In genomic region chr19:58304748-58305064, GRCh38 we compare ENCODE assay signal across 6 cellular contexts. TPM values are rescaled to one million over a fixed set of nuclear protein-coding genes. Genes with fewer than 3 reads are reported as not detected.
A peak's percentile ranks its signal among the peaks of the same experiment; 100 is the strongest.
DNase-seq lines count a peak whose midpoint lies in the region; ATAC-seq and TF ChIP-seq lines count a peak whose summit lies in the region.

No MANE protein-coding gene starts in this region.

- H3K9me3 Mint-ChIP-seq in T-cell, result peaks cover 0 to 3% (median 0%) of the 10 kb centered on the region in 3 donors

- H3K27me3 ChIP-seq in DOHH2 (ENCODE audit: control insufficient read depth, low read length), result no peaks in the 10 kb centered on the region

- H3K36me3 Mint-ChIP-seq in T-cell, result peaks cover 62% of the 10 kb centered on the region

- H3K4me1 ChIP-seq in DOHH2 (ENCODE audit: control insufficient read depth, low read length), result peaks cover 15% of the 10 kb centered on the region

- peaks cover 49 to 52% (median 50%) of the 10 kb centered on the region in 3 donors for H3K4me1 Mint-ChIP-seq in T-cell

- peak overlapping the region; percentile 96 to 99 (median 98) for H3K4me3 Mint-ChIP-seq in T-cell

- no peak for DNase-seq in T-cell
- no peak for DNase-seq in left colon
- DNase-seq in SHP77 treated with DMSO at 0.1 percent for 48 hours (lab: John Stamatoyannopoulos, UW), result no peak
- DNase-seq in cortex of kidney (lab: John Stamatoyannopoulos, UW), result no peak
- DNase-seq in activated CD8-positive, alpha-beta memory T cell treated with anti-CD3 and anti-CD28 coated beads, Interleukin-2, amount 50 U/mL, for 48 hours, result no peak

- H3K4me2 ChIP-seq in DOHH2 (ENCODE audit: low read length), result peak overlapping the region; percentile 64

- no peaks in the 10 kb centered on the region for H3F3A ChIP-seq in DOHH2 (ENCODE audit: control insufficient read depth, insufficient read depth)

- peaks cover 65% of the 10 kb centered on the region for H3K36me3 ChIP-seq in DOHH2 (ENCODE audit: control insufficient read depth, low read length)

- H3K27ac Mint-ChIP-seq in T-cell, result peak overlapping the region; percentile 95 to 97

- H3K9me2 ChIP-seq in DOHH2 (replicated peaks; ENCODE audit: control insufficient read depth, low read length), result no peaks in the 10 kb centered on the region

- intact Hi-C loops in left colon (cut with DNase I, micrococcal nuclease), result no loop called here

- H3K4me3 ChIP-seq in DOHH2 (ENCODE audit: low read length), result peak overlapping the region; percentile 96

- H3K9me3 ChIP-seq in DOHH2 (ENCODE audit: control insufficient read depth, insufficient read depth, low read length), result peaks cover 42% of the 10 kb centered on the region

- H3K79me2 ChIP-seq in DOHH2 (ENCODE audit: control insufficient read depth, low read length), result peaks cover 40% of the 10 kb centered on the region

- no peaks in the 10 kb centered on the region for H4K20me1 ChIP-seq in DOHH2 (ENCODE audit: control insufficient read depth, insufficient read depth, low read depth, low read length)

- H3K27me3 Mint-ChIP-seq in T-cell, result no peaks in the 10 kb centered on the region

- peak overlapping the region; percentile 6; the same call in 1 of the 2 replicates for H3K27ac ChIP-seq in DOHH2 (ENCODE audit: low read depth, low read length)

- POLR2A ChIA-PET in T-cell (lab: Charles Lee), result interaction anchor here in 1 of 2 donors (0.7 kb wide), 1 partner anchor 104 kb away, joined by 3 read pairs; the partner anchor contains the start of gene ZNF584

- no peak for TF ChIP-seq CTCF in DOHH2 (IDR thresholded peaks at IDR 0.05; ENCODE audit: low read depth, low read length, poor library complexity, severe bottlenecking)

- CTCF ChIA-PET in T-cell (lab: Charles Lee), result interaction anchor here in 1 of 2 donors (0.7 to 1.0 kb wide), 2 partner anchors 22 to 623 kb away, joined by 3 read pairs; partner anchors contain the start of genes ZNF551 and ZSCAN22

- ATAC-seq in T-cell (replicated peaks in 1 of 4) (no peak), left colon (peak; percentile 9)

RNA-seq across cellular contexts. Expression of gene ERVK3-1, which starts 0.5 kb away (rescaled TPM):
- 100 to 1,000 TPM in 2 of 5 donors, 10 to 100 TPM in 3; 68.0 to 137 (median 81.9) TPM for total RNA-seq in T-cell
- 10 to 100 TPM; 24.3 to 26.9 TPM for total RNA-seq in left colon

RNA-seq across cellular contexts. Expression of gene ZSCAN22, which starts 22.1 kb away (rescaled TPM):
- total RNA-seq in T-cell, result 1 to 10 TPM; 1.9 to 6.9 (median 6.2) TPM
- 1 to 10 TPM; 2.6 to 2.8 TPM for total RNA-seq in left colon

RNA-seq across cellular contexts. Expression of gene ZNF8, which starts 26.0 kb away (rescaled TPM):
- total RNA-seq in T-cell (10 to 100 TPM in 2 of 5 donors, 1 to 10 TPM in 3; 8.6 to 11.0 (median 9.2) TPM), left colon (1 to 10 TPM; 3.5 to 4.1 TPM)

RNA-seq across cellular contexts. Expression of gene A1BG, which starts 48.6 kb away (rescaled TPM):
- total RNA-seq in T-cell (10 to 100 TPM; 15.4 to 31.1 (median 19.3) TPM), left colon (1 to 10 TPM; 2.1 to 2.5 TPM)

RNA-seq across cellular contexts. Expression of gene ZNF497, which starts 57.8 kb away (rescaled TPM):
- 1 to 10 TPM in 4 of 5 donors, under 1 TPM in 1; 0.98 to 3.4 (median 2.2) TPM for total RNA-seq in T-cell
- 1 to 10 TPM in 1 of 2 donors, under 1 TPM in 1; 0.73 to 1.6 TPM for total RNA-seq in left colon
